Comparison of ENCODE assay signal across 9 cellular contexts in the genomic region with DNA sequence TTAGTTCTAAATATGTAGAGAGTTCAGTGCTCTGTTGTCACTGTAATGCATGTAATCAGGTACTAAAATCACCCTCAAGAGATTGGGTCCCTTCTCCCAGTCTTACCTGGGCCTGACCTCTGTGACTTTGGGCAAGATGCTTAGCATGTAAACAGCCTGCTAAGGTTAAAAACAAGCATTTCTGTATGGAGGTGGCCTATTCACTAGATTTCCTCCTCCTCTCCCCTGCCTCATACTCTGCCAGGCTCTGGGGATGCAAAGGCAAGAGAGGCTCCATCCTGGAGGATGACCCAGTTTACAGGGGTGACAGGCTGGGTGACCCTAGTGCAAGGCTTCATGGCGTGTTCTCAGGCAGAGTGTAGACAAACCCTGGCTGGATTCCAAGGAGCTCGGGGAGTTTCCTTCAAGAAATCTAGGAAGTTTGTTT. TPM values are rescaled to one million over a fixed set of nuclear protein-coding genes. Genes with fewer than 3 reads are reported as not detected.
DNase-seq lines count a peak whose midpoint lies in the region; TF ChIP-seq lines count a peak whose summit lies in the region.
"Had no signal": no experiment of that assay in that cellular context is flagged by ENCODE, and none has a peak within 500 bp of the region (broad histone marks: within the 10 kb centered on the region; RNA-seq: fewer than 3 reads in every experiment).

No MANE protein-coding gene starts in this region.

- CTCF ChIA-PET in MCF 10A (lab: Yijun Ruan, JAX) (interaction anchor here (0.5 to 5.3 kb wide), 27 partner anchors 8 to 760 kb away, joined by 3 to 153 read pairs (median 5); a partner anchor contains a TSS), mammary epithelial cell (lab: Charles Lee; ENCODE audit: low non-redundant PET) (no interaction called here)

- H3K27me3 ChIP-seq in mammary epithelial cell (ENCODE audit: insufficient read depth, low read length): peaks cover 3% of the 10 kb centered on the region

- no peaks in the 10 kb centered on the region for H3K4me1 Mint-ChIP-seq in MCF 10A (ENCODE audit: insufficient read depth, unreplicated experiment)
- H3K4me1 Mint-ChIP-seq in type B pancreatic cell (ENCODE audit: unreplicated experiment): peaks cover 22% of the 10 kb centered on the region

- H3K4me3 Mint-ChIP-seq in MCF 10A (ENCODE audit: unreplicated experiment) (no peak overlapping the region), type B pancreatic cell (no peak overlapping the region)

- no peaks in the 10 kb centered on the region for H4K20me1 ChIP-seq in mammary epithelial cell (ENCODE audit: insufficient read depth, low read length)

- H3K36me3 ChIP-seq in mammary epithelial cell (ENCODE audit: insufficient read depth, low read length): no peaks in the 10 kb centered on the region
- H3K36me3 ChIP-seq in KOPT-K1 (ENCODE audit: insufficient read depth, low read length): no peaks in the 10 kb centered on the region

- POLR2A ChIA-PET in MCF 10A (lab: Yijun Ruan, JAX): interaction anchor here (0.7 to 0.8 kb wide), 2 partner anchors 96 to 176 kb away, joined by 3 to 5 read pairs; no protein-coding TSS in a partner anchor

- intact Hi-C loops in MCF 10A (cut with micrococcal nuclease) (loop anchor here (5.0 to 10.0 kb wide), 2 partner anchors 246 to 523 kb away; a partner anchor contains a TSS), mammary epithelial cell (cut with micrococcal nuclease) (no loop called here)

- no peaks in the 10 kb centered on the region for H3K9me3 Mint-ChIP-seq in MCF 10A (ENCODE audit: unreplicated experiment)
- no peaks in the 10 kb centered on the region for H3K9me3 Mint-ChIP-seq in type B pancreatic cell

- in situ Hi-C loops in mammary epithelial cell (cut with MboI; ENCODE audit: low sequenced_read_pairs in 2 of 2): no loop called here

- H3K79me2 ChIP-seq in mammary epithelial cell (ENCODE audit: insufficient read depth, low read length): no peaks in the 10 kb centered on the region

- H3K27me3 Mint-ChIP-seq in MCF 10A (ENCODE audit: insufficient read depth, unreplicated experiment): peaks cover 13% of the 10 kb centered on the region
- H3K27me3 Mint-ChIP-seq in type B pancreatic cell: no peaks in the 10 kb centered on the region

- H3K9me3 ChIP-seq in mammary epithelial cell (replicated peaks; ENCODE audit: insufficient read depth, low read length) (no peaks in the 10 kb centered on the region), KOPT-K1 (ENCODE audit: insufficient read depth, low read length, poor library complexity, severe bottlenecking) (peaks cover 6% of the 10 kb centered on the region)

- H3K4me2 ChIP-seq in mammary epithelial cell (ENCODE audit: insufficient read depth, low read depth, low read length): no peak overlapping the region
- H3K4me2 ChIP-seq: PC-9 had no signal

- H3K9ac ChIP-seq in mammary epithelial cell (ENCODE audit: insufficient read depth, low read length): no peak overlapping the region

- H2AFZ ChIP-seq in mammary epithelial cell (ENCODE audit: low read depth, low read length): no peak overlapping the region
- H2AFZ ChIP-seq: PC-9 had no signal

- dilution Hi-C loops in mammary epithelial cell (cut with HindIII; ENCODE audit: low sequenced_read_pairs): no loop called here

- TF ChIP-seq CTCF in MCF 10A (IDR thresholded peaks at IDR 0.05; ENCODE audit: unreplicated experiment) (no peak), mammary epithelial cell (conservative IDR thresholded peaks at IDR 0.05 in 1 of 2, IDR thresholded peaks at IDR 0.05 in 1 of 2; ENCODE audit: extremely low read depth in 1 of 2, insufficient read depth in 1 of 2, low read depth in 1 of 2, low read length in 2 of 2) (no peak), type B pancreatic cell (conservative IDR thresholded peaks at IDR 0.05) (no peak)

- BruUV-seq in MCF 10A (replicated peaks; lab: Mats Ljungman, UMichigan) (no TSS peak), mammary epithelial cell (replicated peaks; lab: Mats Ljungman, UMichigan) (no TSS peak)

- WGBS in mammary epithelial cell (ENCODE audit: low coverage, missing lambda C conversion rate): 54% methylated on average over 2 of the region's 2 CpGs

- H3K4me3 ChIP-seq in mammary epithelial cell (replicated peaks in 1 of 3; ENCODE audit: insufficient read depth in 1 of 3, low read depth in 2 of 3, low read length in 3 of 3): no peak overlapping the region
- H3K4me3 ChIP-seq: PC-9 had no signal

- DNase-seq in MCF 10A (ENCODE audit: unreplicated experiment): peak; percentile 16
- no peak for DNase-seq in mammary epithelial cell
- no peak for DNase-seq in epithelial cell of prostate (ENCODE audit: low read depth, low spot score)
- DNase-seq in type B pancreatic cell (ENCODE audit: extremely low spot score, unreplicated experiment): no peak
- DNase-seq in NCI-H128 (lab: John Stamatoyannopoulos, UW; ENCODE audit: unreplicated experiment): no peak
- DNase-seq in NOMO-1 treated with dmso at 0.1 percent for 144 hours (lab: John Stamatoyannopoulos, UW; ENCODE audit: unreplicated experiment): no peak
- DNase-seq in NCI-H1694 (lab: John Stamatoyannopoulos, UW): no peak

- no peaks in the 10 kb centered on the region for H3K36me3 Mint-ChIP-seq in MCF 10A (ENCODE audit: insufficient read depth, unreplicated experiment)
- peaks cover 23% of the 10 kb centered on the region for H3K36me3 Mint-ChIP-seq in type B pancreatic cell

- H3K27ac ChIP-seq in mammary epithelial cell (ENCODE audit: insufficient read depth, low read depth, low read length) (no peak overlapping the region), KOPT-K1 (ENCODE audit: low read depth, low read length, poor library complexity, severe bottlenecking) (peak overlapping the region; percentile 83), epithelial cell of prostate (peak overlapping the region; percentile 11)
- H3K27ac ChIP-seq: PC-9 had no signal

- H3K27ac Mint-ChIP-seq in MCF 10A (ENCODE audit: low read depth, unreplicated experiment) (no peak overlapping the region), type B pancreatic cell (peak overlapping the region; percentile 78)

- no peaks in the 10 kb centered on the region for H3K4me1 ChIP-seq in mammary epithelial cell (ENCODE audit: insufficient read depth, low read length)

RNA-seq across cellular contexts. Expression of a gene that starts 28.8 kb away (rescaled TPM):
- total RNA-seq in MCF 10A (2022) (0.26 and 0.27 TPM in 2 replicates), mammary epithelial cell (10 to 100 TPM in 1 of 2 donors, 1 to 10 TPM in 1; 8.7 to 10.3 TPM), type B pancreatic cell (ENCODE audit: low replicate concordance) (19.8 and 67.3 TPM in 2 replicates)
- 7.4 TPM for polyA plus RNA-seq in mammary epithelial cell
- polyA minus RNA-seq in mammary epithelial cell: 6.4 TPM
